Comparison of ENCODE assay signal across 14 cellular contexts in the genomic region with DNA sequence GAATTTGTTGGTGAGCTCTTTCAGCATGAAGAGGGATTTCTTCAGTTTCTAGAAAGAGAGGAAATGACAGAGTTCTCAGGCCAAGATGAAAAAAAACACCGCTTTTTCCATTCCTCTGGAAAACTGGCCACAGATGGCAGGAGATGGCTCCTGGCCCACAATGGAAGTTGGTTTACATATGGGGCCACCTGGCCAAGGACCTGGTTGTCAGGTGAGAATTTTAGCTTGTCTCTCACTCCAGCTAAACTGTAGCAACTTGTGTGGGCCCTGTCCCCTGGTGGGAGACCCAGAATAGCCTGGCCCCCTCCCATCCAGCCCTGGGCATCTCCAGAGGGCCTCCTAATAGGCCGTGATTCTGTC. TPM values are rescaled to one million over a fixed set of nuclear protein-coding genes. Genes with fewer than 3 reads are reported as not detected.
DNase-seq lines count a peak whose midpoint lies in the region; ATAC-seq lines count a peak whose summit lies in the region.
"Had no signal": no experiment of that assay in that cellular context is flagged by ENCODE, and none has a peak within 500 bp of the region (broad histone marks: within the 10 kb centered on the region; RNA-seq: fewer than 3 reads in every experiment).

No MANE protein-coding gene starts in this region.

- no peak for ATAC-seq in HG02588 (IDR thresholded peaks at IDR 0.05; ENCODE audit: unreplicated experiment)
- ATAC-seq: A549; CD8-positive, alpha-beta T cell; GM12878 had no signal

- DNase-seq in DMS 273 (lab: John Stamatoyannopoulos, UW; ENCODE audit: unreplicated experiment): peak; percentile 35
- no peak for DNase-seq in DMS 273 treated with DMSO at 0.1 percent for 48 hours (lab: John Stamatoyannopoulos, UW)
- DNase-seq in cerebellar cortex (ENCODE audit: low spot score): peak; percentile 90
- DNase-seq in mesenteric fat pad (ENCODE audit: low spot score): peak; percentile 22
- no peak for DNase-seq in NCI-H524 (lab: John Stamatoyannopoulos, UW)
- no peak for DNase-seq in NCI-H510A treated with DMSO at 0.1 percent for 48 hours (lab: John Stamatoyannopoulos, UW)
- DNase-seq: AML-193; Calu3; CD8-positive, alpha-beta T cell; DMS79 treated with DMSO at 0.1 percent for 48 hours; GDM1 had no signal

RNA-seq across cellular contexts. Expression of a gene that starts 33.6 kb away (rescaled TPM):
- 116 TPM for total RNA-seq in mesenteric fat pad

Comparison
In these comparisons a context has a peak if more than half of its experiments do, and no peak if none do; other contexts are left out.
1. DNase-seq: peak in DMS 273 (single experiment), cerebellar cortex (single experiment) and mesenteric fat pad (single experiment); none in DMS 273 treated with DMSO at 0.1 percent for 48 hours (single experiment), NCI-H524 (0 of 2) and NCI-H510A treated with DMSO at 0.1 percent for 48 hours (single experiment).